Comparison of ENCODE assay signal across 8 cellular contexts in the genomic region with DNA sequence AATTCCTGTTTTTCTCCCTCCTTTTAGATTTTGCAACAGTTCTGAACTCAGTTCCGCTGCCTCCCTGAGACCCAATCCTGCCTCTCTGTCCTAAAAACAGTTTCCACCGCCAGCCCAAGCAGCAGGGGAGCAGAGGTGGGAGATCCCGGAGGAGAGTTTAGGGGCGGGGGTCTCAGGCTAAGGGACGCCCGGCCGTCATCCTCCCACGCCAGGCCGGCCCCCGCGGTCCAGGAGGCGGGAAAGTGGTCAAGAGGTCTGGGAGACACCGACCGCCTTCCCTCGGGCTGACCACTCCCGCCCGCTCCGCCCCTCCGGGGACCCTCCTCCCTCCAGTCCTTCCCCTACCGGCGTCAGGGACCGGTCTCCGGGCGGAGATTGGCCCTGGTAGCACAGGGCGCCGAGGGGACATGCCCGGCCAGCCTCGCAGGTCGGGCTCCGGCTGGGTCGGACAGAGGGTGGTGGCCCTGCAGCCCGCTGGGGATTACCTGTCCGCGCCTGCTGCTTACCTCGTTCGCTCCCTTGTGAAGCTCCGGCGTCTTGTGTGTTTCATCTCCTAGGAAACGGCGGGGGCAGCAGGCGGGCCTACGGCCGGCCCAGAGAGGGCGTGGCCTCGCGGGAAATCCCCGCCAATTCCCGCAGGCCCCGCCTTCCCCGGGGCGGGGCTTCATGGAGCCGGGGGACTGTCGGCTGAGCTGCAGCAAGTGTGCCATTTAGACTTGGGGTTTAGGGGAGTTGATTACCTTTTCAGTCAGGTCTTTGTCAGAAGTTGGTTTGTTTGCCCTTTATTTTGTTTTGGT. TPM values are rescaled to one million over a fixed set of nuclear protein-coding genes. Genes with fewer than 3 reads are reported as not detected.
DNase-seq lines count a peak whose midpoint lies in the region; ATAC-seq and TF ChIP-seq lines count a peak whose summit lies in the region.

A gene with protein sequence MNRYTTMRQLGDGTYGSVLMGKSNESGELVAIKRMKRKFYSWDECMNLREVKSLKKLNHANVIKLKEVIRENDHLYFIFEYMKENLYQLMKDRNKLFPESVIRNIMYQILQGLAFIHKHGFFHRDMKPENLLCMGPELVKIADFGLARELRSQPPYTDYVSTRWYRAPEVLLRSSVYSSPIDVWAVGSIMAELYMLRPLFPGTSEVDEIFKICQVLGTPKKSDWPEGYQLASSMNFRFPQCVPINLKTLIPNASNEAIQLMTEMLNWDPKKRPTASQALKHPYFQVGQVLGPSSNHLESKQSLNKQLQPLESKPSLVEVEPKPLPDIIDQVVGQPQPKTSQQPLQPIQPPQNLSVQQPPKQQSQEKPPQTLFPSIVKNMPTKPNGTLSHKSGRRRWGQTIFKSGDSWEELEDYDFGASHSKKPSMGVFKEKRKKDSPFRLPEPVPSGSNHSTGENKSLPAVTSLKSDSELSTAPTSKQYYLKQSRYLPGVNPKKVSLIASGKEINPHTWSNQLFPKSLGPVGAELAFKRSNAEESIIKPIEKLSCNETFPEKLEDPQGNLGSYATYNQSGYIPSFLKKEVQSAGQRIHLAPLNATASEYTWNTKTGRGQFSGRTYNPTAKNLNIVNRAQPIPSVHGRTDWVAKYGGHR (minus strand): TSS at position 543 of the 797 bp plus-strand sequence. CDS start 7,891 bp downstream, outside the sequence.

- peak; percentile 82 for ATAC-seq in GM21447 (IDR thresholded peaks at IDR 0.05; ENCODE audit: unreplicated experiment)

- H3K9me3 ChIP-seq in HUES48 (ENCODE audit: control insufficient read depth, insufficient read depth, low read length) (no peaks in the 10 kb centered on the region; the same call in 1 of the 2 replicates), OCI-LY1 (ENCODE audit: low read length) (no peaks in the 10 kb centered on the region), mucosa of rectum (ENCODE audit: control insufficient read depth in 2 of 2, low read length in 2 of 2) (no peaks in the 10 kb centered on the region)

- H3K79me2 ChIP-seq in OCI-LY1 (ENCODE audit: insufficient read depth, low read length) = no peaks in the 10 kb centered on the region

- DNase-seq in D341Med (ENCODE audit: low spot score) (peak; percentile 98), activated T-cell treated with anti-CD3 and anti-CD28 coated beads for 24 hours (ENCODE audit: low read depth) (peak; percentile 82), epithelial cell of proximal tubule (ENCODE audit: low read depth) (peak; percentile 38)
- DNase-seq in stimulated activated CD8-positive, alpha-beta memory T cell treated with anti-CD3 and anti-CD28 coated beads, Interleukin-4, amount 100 ng/mL, for 24 hours (ENCODE audit: low read depth) = peak; percentile 76

- 0 out of 2 replicates have a peak, but pooled peaks cover 4% of the 10 kb centered on the region for H3K4me1 ChIP-seq in HUES48 (ENCODE audit: control insufficient read depth, insufficient read depth, low read length)
- peaks cover 22% of the 10 kb centered on the region for H3K4me1 ChIP-seq in OCI-LY1 (ENCODE audit: insufficient read depth, low read length, severe bottlenecking)
- peaks cover 6 to 7% of the 10 kb centered on the region in 2 donors for H3K4me1 ChIP-seq in mucosa of rectum (ENCODE audit: control insufficient read depth in 2 of 2, insufficient read depth in 2 of 2, low read length in 2 of 2)

- H3K36me3 ChIP-seq in HUES48 (ENCODE audit: control insufficient read depth, insufficient read depth, low read length) (no peaks in the 10 kb centered on the region), OCI-LY1 (ENCODE audit: insufficient read depth, low read length) (no peaks in the 10 kb centered on the region; the same call in 1 of the 2 replicates), mucosa of rectum (ENCODE audit: control insufficient read depth in 2 of 2, insufficient read depth in 2 of 2, low read length in 2 of 2) (no peaks in the 10 kb centered on the region)

- peak within 1 kb of the TSS; percentile 92 for H3K4me2 ChIP-seq in OCI-LY1 (ENCODE audit: low read length)

- H2AFZ ChIP-seq in OCI-LY1 (ENCODE audit: low read length) = no peak within 1 kb of the TSS

- H3K4me3 ChIP-seq in HUES48 (ENCODE audit: low read depth, low read length) = peak within 1 kb of the TSS; percentile 81
- peak within 1 kb of the TSS; percentile 68 for H3K4me3 ChIP-seq in OCI-LY1 (ENCODE audit: low read depth, low read length, poor library complexity, severe bottlenecking)
- peak within 1 kb of the TSS; percentile 71 for H3K4me3 ChIP-seq in epithelial cell of proximal tubule (ENCODE audit: low read depth, low read length)
- H3K4me3 ChIP-seq in mucosa of rectum (ENCODE audit: low read length in 2 of 2) = peak within 1 kb of the TSS; percentile 72 to 78

- H3K27me3 ChIP-seq in HUES48 (ENCODE audit: control insufficient read depth, insufficient read depth, low read length) (peaks cover 17% of the 10 kb centered on the region), OCI-LY1 (ENCODE audit: insufficient read depth, low read length) (0 out of 2 replicates have a peak, but pooled peaks cover 4% of the 10 kb centered on the region), mucosa of rectum (ENCODE audit: control insufficient read depth in 2 of 2, insufficient read depth in 2 of 2, low read length in 2 of 2) (peaks cover 16 to 25% of the 10 kb centered on the region in 2 donors)

- no peaks in the 10 kb centered on the region for H3F3A ChIP-seq in OCI-LY1 (ENCODE audit: insufficient read depth, low read length)

- H3K9ac ChIP-seq in HUES48 (ENCODE audit: low read depth, low read length) (peak within 1 kb of the TSS; percentile 43; the same call in 1 of the 2 replicates), OCI-LY1 (ENCODE audit: low read length) (peak within 1 kb of the TSS; percentile 38; the same call in 1 of the 2 replicates), mucosa of rectum (ENCODE audit: low read depth in 1 of 2, low read length in 2 of 2) (peak within 1 kb of the TSS; percentile 41 to 63)

- H3K9me2 ChIP-seq in OCI-LY1 (ENCODE audit: low read depth, low read length) = no peaks in the 10 kb centered on the region

- no peaks in the 10 kb centered on the region for H4K20me1 ChIP-seq in OCI-LY1 (ENCODE audit: insufficient read depth, low read length)

- TF ChIP-seq CTCF in OCI-LY1 (IDR thresholded peaks at IDR 0.05; ENCODE audit: low read length) (no peak), epithelial cell of proximal tubule (conservative IDR thresholded peaks at IDR 0.05; ENCODE audit: low read depth, low read length) (no peak)

- H3K27ac ChIP-seq in HUES48 (ENCODE audit: low read depth, low read length) (peak within 1 kb of the TSS; percentile 90), OCI-LY1 (ENCODE audit: low read depth, low read length, poor library complexity, severe bottlenecking) (no peak within 1 kb of the TSS), mucosa of rectum (ENCODE audit: low read depth in 2 of 2, low read length in 2 of 2) (no peak within 1 kb of the TSS)

RNA-seq across cellular contexts. Expression of the gene that starts here (rescaled TPM):
- 0.12 TPM in 1 of 2 replicates, not detected in the other for total RNA-seq in epithelial cell of proximal tubule

Comparison
In these comparisons a context has a peak if more than half of its experiments do, and no peak if none do; other contexts are left out.
1. Peak in DNase-seq and H3K4me3 ChIP-seq in epithelial cell of proximal tubule; RNA of the gene not detected or under 1 TPM.
2. DNase-seq: peak in every context shown above with its lines; median percentile 98 in D341Med; 82 in activated T-cell treated with anti-CD3 and anti-CD28 coated beads for 24 hours; 76 in stimulated activated CD8-positive, alpha-beta memory T cell treated with anti-CD3 and anti-CD28 coated beads, Interleukin-4, amount 100 ng/mL, for 24 hours; 38 in epithelial cell of proximal tubule.